In the genomic region with DNA sequence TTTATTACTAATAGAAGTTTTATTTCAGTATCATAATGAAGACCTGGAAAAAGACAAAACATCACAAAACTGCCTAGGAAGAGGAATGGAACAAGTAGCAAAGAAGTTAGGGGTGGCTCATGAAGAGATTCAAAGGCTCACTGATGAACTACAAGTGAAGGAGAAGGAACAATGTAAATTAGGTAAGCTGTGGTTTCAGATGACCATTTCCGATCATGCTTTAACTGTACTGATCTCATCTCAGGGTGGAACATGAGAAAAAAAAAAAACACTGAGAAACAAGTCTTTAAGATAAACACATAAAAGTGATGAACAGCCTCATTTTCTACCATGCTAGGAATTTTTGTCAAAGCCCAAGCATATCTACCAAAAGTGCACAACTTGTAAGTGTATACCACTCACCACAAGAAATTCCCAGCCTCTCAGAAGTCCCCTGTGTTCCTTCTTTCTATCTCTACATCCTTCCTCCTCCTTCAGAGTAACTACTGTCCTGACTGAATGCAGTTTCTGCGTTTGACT, we compare ENCODE assay signal across 1 cellular context.
TF ChIP-seq lines count a peak whose summit lies in the region.

No MANE protein-coding gene starts in this region.

TF ChIP-seq in endothelial cell of umbilical vein, 7 proteins besides CTCF, POLR2A, EP300 and RAD21:
- TF ChIP-seq POLR2AphosphoS5 (IDR thresholded peaks at IDR 0.05; ENCODE audit: insufficient read depth, low read depth, low read length) = no peak
- TF ChIP-seq FOS (IDR thresholded peaks at IDR 0.05; ENCODE audit: borderline replicate concordance, insufficient read depth, low read length) = no peak
- no peak for TF ChIP-seq GATA2 (IDR thresholded peaks at IDR 0.05; ENCODE audit: insufficient read depth, insufficient read length, low read depth, low read length)
- no peak for TF ChIP-seq MYC (IDR thresholded peaks at IDR 0.05; ENCODE audit: low read depth, low read length)
- TF ChIP-seq, protein P1, sequence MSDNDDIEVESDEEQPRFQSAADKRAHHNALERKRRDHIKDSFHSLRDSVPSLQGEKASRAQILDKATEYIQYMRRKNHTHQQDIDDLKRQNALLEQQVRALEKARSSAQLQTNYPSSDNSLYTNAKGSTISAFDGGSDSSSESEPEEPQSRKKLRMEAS (IDR thresholded peaks at IDR 0.05; ENCODE audit: insufficient read depth, insufficient read length) = no peak
- no peak for TF ChIP-seq JUN (IDR thresholded peaks at IDR 0.05; ENCODE audit: borderline replicate concordance, insufficient read depth, insufficient read length, low read depth)
- no peak for TF ChIP-seq EZH2 (IDR thresholded peaks at IDR 0.05; ENCODE audit: borderline replicate concordance, low read depth, low read length, severe bottlenecking)
